In the genomic region with DNA sequence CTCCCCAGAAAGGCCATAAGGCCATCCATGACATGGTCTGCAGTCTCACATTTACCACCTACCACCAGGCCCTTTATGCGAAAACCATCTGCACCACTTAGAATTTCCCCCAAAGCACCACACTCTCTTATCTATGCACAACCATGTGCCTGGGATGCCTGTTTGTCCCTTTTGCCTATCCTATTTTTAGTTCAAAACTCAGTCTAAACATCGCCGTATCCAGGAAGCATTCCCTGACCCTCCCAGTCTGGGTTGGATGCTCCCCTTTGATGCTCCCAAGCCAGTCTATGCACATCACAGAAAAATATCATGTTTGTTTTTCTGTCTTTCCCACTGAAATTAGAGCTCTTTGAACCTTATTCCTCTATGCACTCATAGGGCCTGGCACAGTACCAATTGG, we compare ENCODE assay signal across 1 cellular context.
TF ChIP-seq lines count a peak whose summit lies in the region.

No MANE protein-coding gene starts in this region.

TF ChIP-seq in HCT116, 20 proteins besides CTCF, POLR2A, EP300 and RAD21:
- no peak for TF ChIP-seq EZH2phosphoT487 (IDR thresholded peaks at IDR 0.05; ENCODE audit: borderline replicate concordance)
- TF ChIP-seq, protein P1, sequence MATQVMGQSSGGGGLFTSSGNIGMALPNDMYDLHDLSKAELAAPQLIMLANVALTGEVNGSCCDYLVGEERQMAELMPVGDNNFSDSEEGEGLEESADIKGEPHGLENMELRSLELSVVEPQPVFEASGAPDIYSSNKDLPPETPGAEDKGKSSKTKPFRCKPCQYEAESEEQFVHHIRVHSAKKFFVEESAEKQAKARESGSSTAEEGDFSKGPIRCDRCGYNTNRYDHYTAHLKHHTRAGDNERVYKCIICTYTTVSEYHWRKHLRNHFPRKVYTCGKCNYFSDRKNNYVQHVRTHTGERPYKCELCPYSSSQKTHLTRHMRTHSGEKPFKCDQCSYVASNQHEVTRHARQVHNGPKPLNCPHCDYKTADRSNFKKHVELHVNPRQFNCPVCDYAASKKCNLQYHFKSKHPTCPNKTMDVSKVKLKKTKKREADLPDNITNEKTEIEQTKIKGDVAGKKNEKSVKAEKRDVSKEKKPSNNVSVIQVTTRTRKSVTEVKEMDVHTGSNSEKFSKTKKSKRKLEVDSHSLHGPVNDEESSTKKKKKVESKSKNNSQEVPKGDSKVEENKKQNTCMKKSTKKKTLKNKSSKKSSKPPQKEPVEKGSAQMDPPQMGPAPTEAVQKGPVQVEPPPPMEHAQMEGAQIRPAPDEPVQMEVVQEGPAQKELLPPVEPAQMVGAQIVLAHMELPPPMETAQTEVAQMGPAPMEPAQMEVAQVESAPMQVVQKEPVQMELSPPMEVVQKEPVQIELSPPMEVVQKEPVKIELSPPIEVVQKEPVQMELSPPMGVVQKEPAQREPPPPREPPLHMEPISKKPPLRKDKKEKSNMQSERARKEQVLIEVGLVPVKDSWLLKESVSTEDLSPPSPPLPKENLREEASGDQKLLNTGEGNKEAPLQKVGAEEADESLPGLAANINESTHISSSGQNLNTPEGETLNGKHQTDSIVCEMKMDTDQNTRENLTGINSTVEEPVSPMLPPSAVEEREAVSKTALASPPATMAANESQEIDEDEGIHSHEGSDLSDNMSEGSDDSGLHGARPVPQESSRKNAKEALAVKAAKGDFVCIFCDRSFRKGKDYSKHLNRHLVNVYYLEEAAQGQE (IDR thresholded peaks at IDR 0.05; ENCODE audit: low read depth) = no peak
- TF ChIP-seq POLR2AphosphoS5 (IDR thresholded peaks at IDR 0.05; ENCODE audit: low read depth, low read length) = no peak
- no peak for TF ChIP-seq SRF (IDR thresholded peaks at IDR 0.05; ENCODE audit: low read depth)
- no peak for TF ChIP-seq MAX (IDR thresholded peaks at IDR 0.05)
- no peak for TF ChIP-seq ZNF274 (IDR thresholded peaks at IDR 0.05; ENCODE audit: low read depth, low read length)
- TF ChIP-seq JUND (IDR thresholded peaks at IDR 0.05) = no peak
- no peak for TF ChIP-seq EGR1 (IDR thresholded peaks at IDR 0.05; ENCODE audit: low read depth)
- TF ChIP-seq, protein P2, sequence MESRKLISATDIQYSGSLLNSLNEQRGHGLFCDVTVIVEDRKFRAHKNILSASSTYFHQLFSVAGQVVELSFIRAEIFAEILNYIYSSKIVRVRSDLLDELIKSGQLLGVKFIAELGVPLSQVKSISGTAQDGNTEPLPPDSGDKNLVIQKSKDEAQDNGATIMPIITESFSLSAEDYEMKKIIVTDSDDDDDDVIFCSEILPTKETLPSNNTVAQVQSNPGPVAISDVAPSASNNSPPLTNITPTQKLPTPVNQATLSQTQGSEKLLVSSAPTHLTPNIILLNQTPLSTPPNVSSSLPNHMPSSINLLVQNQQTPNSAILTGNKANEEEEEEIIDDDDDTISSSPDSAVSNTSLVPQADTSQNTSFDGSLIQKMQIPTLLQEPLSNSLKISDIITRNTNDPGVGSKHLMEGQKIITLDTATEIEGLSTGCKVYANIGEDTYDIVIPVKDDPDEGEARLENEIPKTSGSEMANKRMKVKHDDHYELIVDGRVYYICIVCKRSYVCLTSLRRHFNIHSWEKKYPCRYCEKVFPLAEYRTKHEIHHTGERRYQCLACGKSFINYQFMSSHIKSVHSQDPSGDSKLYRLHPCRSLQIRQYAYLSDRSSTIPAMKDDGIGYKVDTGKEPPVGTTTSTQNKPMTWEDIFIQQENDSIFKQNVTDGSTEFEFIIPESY (IDR thresholded peaks at IDR 0.05; ENCODE audit: extremely low read depth, insufficient replicate concordance, low read length) = no peak
- TF ChIP-seq TCF7L2 (IDR thresholded peaks at IDR 0.05; ENCODE audit: borderline replicate concordance, extremely low read depth, insufficient read depth, insufficient read length) = no peak
- TF ChIP-seq ELF1 (IDR thresholded peaks at IDR 0.05; ENCODE audit: borderline replicate concordance, low read depth) = no peak
